Comparison of ENCODE assay signal across 8 cellular contexts in the genomic region with DNA sequence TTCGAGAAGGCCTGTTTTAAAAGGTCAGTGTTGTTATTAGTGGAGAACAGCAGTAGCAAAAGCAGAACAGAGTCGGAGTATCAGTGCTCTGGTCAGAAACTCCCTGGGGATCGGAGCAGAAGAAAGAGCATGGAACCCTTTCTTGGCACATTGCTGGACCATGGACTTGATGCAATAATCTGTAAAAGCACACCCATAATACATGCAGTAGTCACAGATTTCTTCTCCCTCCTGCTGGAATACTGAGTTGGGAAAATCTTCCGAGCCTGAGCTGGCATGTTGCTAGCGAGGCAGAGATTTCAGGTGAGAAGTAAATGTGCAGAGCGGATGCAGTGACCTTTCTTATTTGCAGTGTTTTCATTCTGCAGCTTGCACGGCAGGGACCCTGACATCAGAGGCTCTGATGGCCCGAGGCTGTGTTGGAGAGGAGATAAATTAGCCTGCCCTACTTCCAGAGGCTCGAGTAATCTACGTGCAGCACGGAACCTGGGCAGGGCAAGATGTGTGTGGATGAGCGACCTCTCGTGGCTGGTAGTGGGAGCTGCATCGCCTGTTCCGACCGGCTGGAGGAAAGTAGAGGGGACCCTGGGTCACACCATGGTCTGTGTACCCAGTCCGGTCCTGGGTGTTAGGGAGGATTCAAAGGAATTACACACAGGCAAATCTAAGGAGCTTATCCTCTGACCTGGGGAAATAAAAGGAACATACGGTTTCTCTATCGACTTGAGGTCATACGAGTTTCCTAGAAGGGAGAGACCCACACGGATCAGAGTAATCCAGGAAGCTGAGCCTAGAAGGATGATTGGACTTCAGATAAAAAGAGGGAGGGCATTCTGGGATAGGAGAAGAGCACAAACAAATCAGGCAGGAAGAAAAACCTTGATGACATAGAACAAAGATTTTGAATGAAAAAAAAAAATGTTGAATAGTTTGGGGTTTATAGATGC.
DNase-seq lines count a peak whose midpoint lies in the region; ATAC-seq and TF ChIP-seq lines count a peak whose summit lies in the region.

No MANE protein-coding gene starts in this region.

- H3K27me3 Mint-ChIP-seq in activated naive CD8-positive, alpha-beta T cell treated with anti-CD3 and anti-CD28 coated beads, Interleukin-2, amount 10 ng/mL, durations not matched to agents 7 days and 5 days = peaks cover 16% of the 10 kb centered on the region

- POLR2A ChIA-PET in activated naive CD8-positive, alpha-beta T cell treated with anti-CD3 and anti-CD28 coated beads, Interleukin-2, amount 10 ng/mL, durations not matched to agents 7 days and 5 days (lab: Charles Lee) = interaction anchor here (0.6 to 1.2 kb wide), 2 partner anchors 203 to 352 kb away, joined by 3 to 4 read pairs; partner anchors contain the start of gene ATXN1

- TF ChIP-seq POLR2A in prostate gland (IDR thresholded peaks at IDR 0.05) (no peak), uterus (IDR thresholded peaks at IDR 0.05) (no peak)

- WGBS in prostate gland = 22% methylated on average over 21 of the region's 21 CpGs

- H3K4me3 Mint-ChIP-seq in activated naive CD8-positive, alpha-beta T cell treated with anti-CD3 and anti-CD28 coated beads, Interleukin-2, amount 10 ng/mL, durations not matched to agents 7 days and 5 days = peak overlapping the region; percentile 30

- H3K9me3 ChIP-seq in prostate gland (no peaks in the 10 kb centered on the region), uterus (no peaks in the 10 kb centered on the region)

- ATAC-seq in GM21619 (IDR thresholded peaks at IDR 0.05; ENCODE audit: unreplicated experiment) = peak; percentile 93
- peak; percentile 88 for ATAC-seq in activated naive CD8-positive, alpha-beta T cell treated with anti-CD3 and anti-CD28 coated beads, Interleukin-2, amount 10 ng/mL, durations not matched to agents 7 days and 5 days (ENCODE audit: low read depth)
- ATAC-seq in Right ventricle myocardium superior (ENCODE audit: poor library complexity) = peak; percentile 96

- no peak overlapping the region for H3K4me3 ChIP-seq in prostate gland
- no peak overlapping the region for H3K4me3 ChIP-seq in uterus

- H3K9me3 Mint-ChIP-seq in activated naive CD8-positive, alpha-beta T cell treated with anti-CD3 and anti-CD28 coated beads, Interleukin-2, amount 10 ng/mL, durations not matched to agents 7 days and 5 days = no peaks in the 10 kb centered on the region

- peak; percentile 79 to 91 (median 80) for TF ChIP-seq CTCF in prostate gland (IDR thresholded peaks at IDR 0.05)
- peak; percentile 72 to 87 (median 76) for TF ChIP-seq CTCF in uterus (IDR thresholded peaks at IDR 0.05)

- no peaks in the 10 kb centered on the region for H3K27me3 ChIP-seq in prostate gland (replicated peaks; ENCODE audit: insufficient read depth)
- H3K27me3 ChIP-seq in uterus = no peaks in the 10 kb centered on the region

- no peak overlapping the region for H3K27ac Mint-ChIP-seq in activated naive CD8-positive, alpha-beta T cell treated with anti-CD3 and anti-CD28 coated beads, Interleukin-2, amount 10 ng/mL, durations not matched to agents 7 days and 5 days

- no peaks in the 10 kb centered on the region for H3K4me1 ChIP-seq in prostate gland (replicated peaks)
- H3K4me1 ChIP-seq in uterus = no peaks in the 10 kb centered on the region

- peaks cover 5% of the 10 kb centered on the region for H3K4me1 Mint-ChIP-seq in activated naive CD8-positive, alpha-beta T cell treated with anti-CD3 and anti-CD28 coated beads, Interleukin-2, amount 10 ng/mL, durations not matched to agents 7 days and 5 days

- no peaks in the 10 kb centered on the region for H3K36me3 Mint-ChIP-seq in activated naive CD8-positive, alpha-beta T cell treated with anti-CD3 and anti-CD28 coated beads, Interleukin-2, amount 10 ng/mL, durations not matched to agents 7 days and 5 days

- H3K27ac ChIP-seq in prostate gland (no peak overlapping the region), uterus (no peak overlapping the region)

- H3K36me3 ChIP-seq in prostate gland = no peaks in the 10 kb centered on the region
- no peaks in the 10 kb centered on the region for H3K36me3 ChIP-seq in uterus

- DNase-seq in DMS53 (lab: John Stamatoyannopoulos, UW) = peak; percentile 80
- DNase-seq in LoVo (ENCODE audit: low spot score) = peak; percentile 60
- DNase-seq in SKM-1 treated with dmso at 0.1 percent for 144 hours (lab: John Stamatoyannopoulos, UW; ENCODE audit: unreplicated experiment) = peak; percentile 38
- DNase-seq in activated naive CD8-positive, alpha-beta T cell treated with anti-CD3 and anti-CD28 coated beads, Interleukin-2, amount 10 ng/mL, durations not matched to agents 7 days and 5 days = peak; percentile 66
- DNase-seq in Right ventricle myocardium superior = peak; percentile 74
- peak; percentile 75 for DNase-seq in prostate gland (ENCODE audit: low spot score)
- peak; percentile 61 to 72 for DNase-seq in uterus

- intact Hi-C loops in Right ventricle myocardium superior (cut with DNase I) = loop anchor here (5.0 kb wide), 1 partner anchor 122 kb away; no protein-coding TSS in a partner anchor
- intact Hi-C loops in prostate gland (cut with DNase I) = loop anchor here (5.0 to 10.0 kb wide), 5 partner anchors 122 to 630 kb away; no protein-coding TSS in a partner anchor
- intact Hi-C loops in uterus (cut with DNase I; ENCODE audit: low total_unique reads) = no loop called here
